Comparison of ENCODE assay signal across 8 cellular contexts in genomic region chr17:7280519-7281073, GRCh38. TPM values are rescaled to one million over a fixed set of nuclear protein-coding genes. Genes with fewer than 3 reads are reported as not detected.
DNase-seq lines count a peak whose midpoint lies in the region; ATAC-seq, FAIRE-seq and TF ChIP-seq lines count a peak whose summit lies in the region.

No MANE protein-coding gene starts in this region.

- peak; percentile 53 for ATAC-seq in HG03175 (IDR thresholded peaks at IDR 0.05; ENCODE audit: unreplicated experiment)
- peak; percentile 93 for ATAC-seq in left lung
- no peak for ATAC-seq in HG03025 (IDR thresholded peaks at IDR 0.05; ENCODE audit: low FRiP score, unreplicated experiment)

- peak overlapping the region; percentile 62 to 65 for H3K27ac ChIP-seq in left lung

- peaks cover 17 to 24% of the 10 kb centered on the region in 2 donors for H3K4me1 ChIP-seq in left lung

- peaks cover 0 to 36% of the 10 kb centered on the region in 2 donors for H3K27me3 ChIP-seq in left lung

- peak; percentile 95 to 96 for TF ChIP-seq CTCF in left lung (IDR thresholded peaks at IDR 0.05)

- FAIRE-seq in GM12892 (lab: Jason Lieb, UNC), result peak; percentile 81

- DNase-seq in GM12892 (ENCODE audit: insufficient read length) (peak; percentile 81), NCI-H526 (lab: John Stamatoyannopoulos, UW) (peak; percentile 70 to 86), dermis blood vessel endothelial cell (peak; percentile 87), left lung (peak; percentile 82 to 93)
- peak; percentile 82 for DNase-seq in activated CD4-positive, alpha-beta T cell treated with anti-CD3 and anti-CD28 coated beads, Interleukin-2, amount 50 U/mL, for 4 hours
- DNase-seq in stimulated activated CD4-positive, alpha-beta T cell treated with anti-CD3 and anti-CD28 coated beads, Interleukin-2, amount 100 ng/mL, for 48 hours, result peak; percentile 84 to 90

- no peaks in the 10 kb centered on the region for H3K36me3 ChIP-seq in left lung

- TF ChIP-seq POLR2A in GM12892 (IDR thresholded peaks at IDR 0.05; ENCODE audit: low read depth, low read length), result no peak

- H3K4me3 ChIP-seq in left lung, result peak overlapping the region; percentile 31 to 46

- no peaks in the 10 kb centered on the region for H3K9me3 ChIP-seq in left lung

- intact Hi-C loops in left lung (cut with DNase I), result no loop called here

RNA-seq across cellular contexts. Expression of gene SLC2A4, which starts 0.9 kb away (rescaled TPM):
- polyA plus RNA-seq in GM12892 (2012; ENCODE audit: missing spikeins), result not detected
- total RNA-seq in dermis blood vessel endothelial cell, result 0.28 and 0.34 TPM in 2 replicates
- under 1 TPM; 0.60 to 0.85 TPM for total RNA-seq in left lung

RNA-seq across cellular contexts. Expression of gene YBX2, which starts 13.8 kb away (rescaled TPM):
- polyA plus RNA-seq in GM12892 (2012; ENCODE audit: missing spikeins), result not detected
- total RNA-seq in dermis blood vessel endothelial cell (0.17 TPM in 1 of 2 replicates, not detected in the other), left lung (under 1 TPM; 0.37 to 0.67 TPM)

RNA-seq across cellular contexts. Expression of gene CLDN7, which starts 18.3 kb away (rescaled TPM):
- polyA plus RNA-seq in GM12892 (2012; ENCODE audit: missing spikeins), result not detected
- 2.4 and 5.3 TPM in 2 replicates for total RNA-seq in dermis blood vessel endothelial cell
- 100 to 1,000 TPM; 187 to 197 TPM for total RNA-seq in left lung

RNA-seq across cellular contexts. Expression of gene EIF5A, which starts 26.8 kb away (rescaled TPM):
- polyA plus RNA-seq in GM12892 (2012; ENCODE audit: missing spikeins), result 765 TPM
- 416 and 525 TPM in 2 replicates for total RNA-seq in dermis blood vessel endothelial cell
- total RNA-seq in left lung, result 100 to 1,000 TPM; 307 to 622 TPM

RNA-seq across cellular contexts. Expression of gene ELP5, which starts 28.6 kb away (rescaled TPM):
- 49.5 TPM for polyA plus RNA-seq in GM12892 (2012; ENCODE audit: missing spikeins)
- total RNA-seq in dermis blood vessel endothelial cell (33.0 and 52.2 TPM in 2 replicates), left lung (10 to 100 TPM; 26.5 to 46.6 TPM)

Comparison
In these comparisons a context has a peak if more than half of its experiments do, and no peak if none do; other contexts are left out.
1. RNA of gene CLDN7, which starts 18.3 kb away (total RNA-seq): 187 to 197 TPM in left lung; 2.4 to 5.3 TPM in dermis blood vessel endothelial cell; every median in the first group is over 10 times any median in the second.
2. Peak in every context shown above with its lines, with median percentiles within 50 percentile points of each other: DNase-seq.